In genomic region chr2:85924522-85924921, GRCh38 we compare ENCODE assay signal across 12 cellular contexts. TPM values are rescaled to one million over a fixed set of nuclear protein-coding genes. Genes with fewer than 3 reads are reported as not detected.
DNase-seq lines count a peak whose midpoint lies in the region; ATAC-seq and TF ChIP-seq lines count a peak whose summit lies in the region.
"Had no signal": no experiment of that assay in that cellular context is flagged by ENCODE, and none has a peak within 500 bp of the region (broad histone marks: within the 10 kb centered on the region; RNA-seq: fewer than 3 reads in every experiment).

No MANE protein-coding gene starts in this region.

- H3K27me3 ChIP-seq in RWPE2 (ENCODE audit: insufficient read depth, poor library complexity, severe bottlenecking) (no peaks in the 10 kb centered on the region), prostate gland (replicated peaks; ENCODE audit: insufficient read depth) (no peaks in the 10 kb centered on the region)
- H3K27me3 ChIP-seq: neutrophil had no signal

- peak; percentile 79 for ATAC-seq in RWPE2 (ENCODE audit: low read depth)
- ATAC-seq in HG03342 (IDR thresholded peaks at IDR 0.05; ENCODE audit: unreplicated experiment): no peak
- ATAC-seq in activated CD4-positive, CD25-positive, alpha-beta regulatory T cell treated with anti-CD3 and anti-CD28 coated beads, Interleukin-2, amount 50 U/mL, for 24 hours: no peak
- ATAC-seq in HG03460 (IDR thresholded peaks at IDR 0.05; ENCODE audit: unreplicated experiment): no peak
- ATAC-seq: GM23338 had no signal

- H3K27ac ChIP-seq in RWPE2 (ENCODE audit: poor library complexity, severe bottlenecking): peak overlapping the region; percentile 51
- peak overlapping the region in 1 of 2 donors; percentile 60 for H3K27ac ChIP-seq in prostate gland
- H3K27ac ChIP-seq: neutrophil had no signal

- no peak overlapping the region for H3K4me3 ChIP-seq in RWPE2 (ENCODE audit: severe bottlenecking)
- H3K4me3 ChIP-seq in fibroblast of pulmonary artery (replicated peaks; ENCODE audit: low read depth, low read length): no peak overlapping the region
- H3K4me3 ChIP-seq in prostate gland: no peak overlapping the region
- H3K4me3 ChIP-seq: GM23338 had no signal

- intact Hi-C loops in prostate gland (cut with DNase I): loop anchor here (5.0 kb wide), 1 partner anchor 73 kb away; no protein-coding TSS in a partner anchor

- WGBS in prostate gland: 25% methylated on average over 4 of the region's 4 CpGs

- no peaks in the 10 kb centered on the region for H3K9me3 ChIP-seq in RWPE2 (ENCODE audit: severe bottlenecking)
- H3K9me3 ChIP-seq in prostate gland: no peaks in the 10 kb centered on the region
- H3K9me3 ChIP-seq: neutrophil had no signal

- TF ChIP-seq POLR2A in prostate gland (IDR thresholded peaks at IDR 0.05): no peak

- no peak for TF ChIP-seq CTCF in RWPE2 (IDR thresholded peaks at IDR 0.05; ENCODE audit: poor library complexity, severe bottlenecking)
- no peak for TF ChIP-seq CTCF in fibroblast of pulmonary artery (IDR thresholded peaks at IDR 0.05; ENCODE audit: low read length, missing control alignments)
- no peak for TF ChIP-seq CTCF in prostate gland (IDR thresholded peaks at IDR 0.05)

- H3K36me3 ChIP-seq in RWPE2 (ENCODE audit: low read depth) (no peaks in the 10 kb centered on the region), prostate gland (no peaks in the 10 kb centered on the region)
- H3K36me3 ChIP-seq: neutrophil had no signal

- H3K4me1 ChIP-seq in RWPE2 (ENCODE audit: insufficient read depth, poor library complexity, severe bottlenecking) (peaks cover 25% of the 10 kb centered on the region), prostate gland (replicated peaks) (peaks cover 10% of the 10 kb centered on the region)

- DNase-seq in C1 segment of cervical spinal cord (lab: John Stamatoyannopoulos, UW) (peak in 11 of 14 donors; percentile 23 to 73 (median 56)), RWPE2 (ENCODE audit: low spot score) (no peak), fibroblast of pulmonary artery (ENCODE audit: low read depth) (peak; percentile 93), prostate gland (ENCODE audit: low spot score) (peak; percentile 48), HT-29 (ENCODE audit: low spot score) (no peak)
- DNase-seq: GDM1, Karpas-422 had no signal

RNA-seq across cellular contexts. Expression of gene ST3GAL5, which starts 35.7 kb away (rescaled TPM):
- 10 to 100 TPM; 24.7 to 38.6 TPM for total RNA-seq in prostate gland
- total RNA-seq in HT-29 (2014; rRNA removed; shearing (Covaris generic)): 0.99 and 2.4 TPM in 2 replicates

Comparison
In these comparisons a context has a peak if more than half of its experiments do, and no peak if none do; other contexts are left out.
1. DNase-seq: peak in C1 segment of cervical spinal cord (11 of 14), fibroblast of pulmonary artery (single experiment) and prostate gland (single experiment); none in RWPE2 (single experiment) and HT-29 (single experiment).